ENCODE assay signal across 1 cellular context in genomic region chr16:3735541-3735940, GRCh38.
TF ChIP-seq lines count a peak whose summit lies in the region.

No MANE protein-coding gene starts in this region.

TF ChIP-seq in IMR-90, 13 proteins besides CTCF, POLR2A, EP300 and RAD21 (continued from another document):
- TF ChIP-seq, protein P1, sequence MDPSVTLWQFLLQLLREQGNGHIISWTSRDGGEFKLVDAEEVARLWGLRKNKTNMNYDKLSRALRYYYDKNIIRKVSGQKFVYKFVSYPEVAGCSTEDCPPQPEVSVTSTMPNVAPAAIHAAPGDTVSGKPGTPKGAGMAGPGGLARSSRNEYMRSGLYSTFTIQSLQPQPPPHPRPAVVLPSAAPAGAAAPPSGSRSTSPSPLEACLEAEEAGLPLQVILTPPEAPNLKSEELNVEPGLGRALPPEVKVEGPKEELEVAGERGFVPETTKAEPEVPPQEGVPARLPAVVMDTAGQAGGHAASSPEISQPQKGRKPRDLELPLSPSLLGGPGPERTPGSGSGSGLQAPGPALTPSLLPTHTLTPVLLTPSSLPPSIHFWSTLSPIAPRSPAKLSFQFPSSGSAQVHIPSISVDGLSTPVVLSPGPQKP (IDR thresholded peaks at IDR 0.05; ENCODE audit: borderline replicate concordance, low read depth, low read length): no peak
- no peak for TF ChIP-seq CHD1 (IDR thresholded peaks at IDR 0.05; ENCODE audit: low read depth, low read length)
- TF ChIP-seq BHLHE40 (IDR thresholded peaks at IDR 0.05; ENCODE audit: low read depth, low read length): no peak
- no peak for TF ChIP-seq MAFK (IDR thresholded peaks at IDR 0.05; ENCODE audit: low read depth, low read length)
